ENCODE assay signal across 8 cellular contexts in the genomic region with DNA sequence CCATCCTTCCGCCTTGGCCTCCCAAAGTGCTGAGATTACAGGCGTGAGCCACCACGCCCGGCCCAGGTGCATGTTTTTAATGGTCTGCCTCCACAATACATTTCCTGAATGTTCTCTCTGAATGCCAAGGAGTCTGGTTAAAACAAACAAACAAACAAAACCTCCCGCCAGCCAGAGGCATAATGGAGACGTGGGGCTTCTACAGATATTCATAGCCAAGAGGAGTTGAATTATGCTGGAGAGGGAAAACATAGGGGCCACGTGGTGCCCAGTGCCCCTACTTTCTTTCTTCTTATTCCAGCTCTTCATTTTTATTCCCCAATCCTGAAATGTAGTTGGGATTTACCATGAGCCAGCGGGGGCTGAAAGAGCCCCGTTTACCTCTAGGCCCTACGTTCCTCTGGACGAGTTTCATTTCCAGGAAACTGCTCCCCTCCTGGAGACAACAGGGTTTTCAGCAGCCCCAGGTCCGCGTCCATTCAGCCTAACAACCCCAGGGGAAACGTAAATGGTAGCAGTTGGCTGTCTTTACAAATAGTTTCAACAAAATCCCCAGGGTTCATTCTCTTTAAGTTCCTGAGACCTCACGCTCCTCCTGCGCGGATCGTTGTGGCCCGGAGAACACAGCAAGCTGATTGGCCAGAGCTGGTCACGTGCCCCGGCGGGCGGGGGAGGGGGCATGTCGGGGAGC.
A peak's percentile ranks its signal among the peaks of the same experiment; 100 is the strongest.
DNase-seq lines count a peak whose midpoint lies in the region; ATAC-seq and TF ChIP-seq lines count a peak whose summit lies in the region.

No MANE protein-coding gene starts in this region.

- no peak overlapping the region for H3K27ac Mint-ChIP-seq in activated CD8-positive, alpha-beta memory T cell treated with anti-CD3 and anti-CD28 coated beads, Interleukin-2, amount 10 ng/mL, durations not matched to agents 7 days and 5 days
- no peak overlapping the region for H3K27ac Mint-ChIP-seq in activated CD8-positive, alpha-beta T cell treated with anti-CD3 and anti-CD28 coated beads for 36 hours

- H3K4me3 ChIP-seq in ovary = peak overlapping the region; percentile 34

- ATAC-seq in activated CD8-positive, alpha-beta memory T cell treated with anti-CD3 and anti-CD28 coated beads, Interleukin-2, amount 10 ng/mL, durations not matched to agents 7 days and 5 days = no peak
- no peak for ATAC-seq in activated CD8-positive, alpha-beta T cell treated with anti-CD3 and anti-CD28 coated beads for 36 hours
- ATAC-seq in Right ventricle myocardium inferior (peak; percentile 87), GM21576 (IDR thresholded peaks at IDR 0.05; ENCODE audit: unreplicated experiment) (no peak), HG03039 (IDR thresholded peaks at IDR 0.05; ENCODE audit: unreplicated experiment) (no peak), GM19397 (IDR thresholded peaks at IDR 0.05; ENCODE audit: unreplicated experiment) (no peak)

- H3K36me3 Mint-ChIP-seq in activated CD8-positive, alpha-beta memory T cell treated with anti-CD3 and anti-CD28 coated beads, Interleukin-2, amount 10 ng/mL, durations not matched to agents 7 days and 5 days = no peaks in the 10 kb centered on the region
- H3K36me3 Mint-ChIP-seq in activated CD8-positive, alpha-beta T cell treated with anti-CD3 and anti-CD28 coated beads for 36 hours (ENCODE audit: low read depth) = no peaks in the 10 kb centered on the region

- no peak for TF ChIP-seq EP300 in ovary (IDR thresholded peaks at IDR 0.05)

- no peaks in the 10 kb centered on the region for H3K9me3 Mint-ChIP-seq in activated CD8-positive, alpha-beta memory T cell treated with anti-CD3 and anti-CD28 coated beads, Interleukin-2, amount 10 ng/mL, durations not matched to agents 7 days and 5 days (ENCODE audit: low read depth)
- no peaks in the 10 kb centered on the region for H3K9me3 Mint-ChIP-seq in activated CD8-positive, alpha-beta T cell treated with anti-CD3 and anti-CD28 coated beads for 36 hours

- no peak for TF ChIP-seq CTCF in activated CD8-positive, alpha-beta T cell treated with anti-CD3 and anti-CD28 coated beads for 36 hours (IDR thresholded peaks at IDR 0.05)
- TF ChIP-seq CTCF in ovary (IDR thresholded peaks at IDR 0.05) = no peak

- peaks cover 12% of the 10 kb centered on the region for H3K27me3 Mint-ChIP-seq in activated CD8-positive, alpha-beta memory T cell treated with anti-CD3 and anti-CD28 coated beads, Interleukin-2, amount 10 ng/mL, durations not matched to agents 7 days and 5 days
- H3K27me3 Mint-ChIP-seq in activated CD8-positive, alpha-beta T cell treated with anti-CD3 and anti-CD28 coated beads for 36 hours = peaks cover 15% of the 10 kb centered on the region

- peaks cover 3% of the 10 kb centered on the region for H3K4me1 ChIP-seq in ovary (ENCODE audit: insufficient read depth)

- POLR2A ChIA-PET in activated CD8-positive, alpha-beta T cell treated with anti-CD3 and anti-CD28 coated beads for 36 hours (lab: Charles Lee) = no interaction called here

- no peaks in the 10 kb centered on the region for H3K9me3 ChIP-seq in ovary

- H3K4me3 Mint-ChIP-seq in activated CD8-positive, alpha-beta memory T cell treated with anti-CD3 and anti-CD28 coated beads, Interleukin-2, amount 10 ng/mL, durations not matched to agents 7 days and 5 days = peak overlapping the region; percentile 23
- H3K4me3 Mint-ChIP-seq in activated CD8-positive, alpha-beta T cell treated with anti-CD3 and anti-CD28 coated beads for 36 hours = peak overlapping the region; percentile 18

- CTCF ChIA-PET in activated CD8-positive, alpha-beta memory T cell treated with anti-CD3 and anti-CD28 coated beads, Interleukin-2, amount 10 ng/mL, durations not matched to agents 7 days and 5 days (lab: Charles Lee) = no interaction called here
- CTCF ChIA-PET in activated CD8-positive, alpha-beta T cell treated with anti-CD3 and anti-CD28 coated beads for 36 hours (lab: Charles Lee) = no interaction called here

- intact Hi-C loops in activated CD8-positive, alpha-beta T cell treated with anti-CD3 and anti-CD28 coated beads for 36 hours (cut with micrococcal nuclease) = no loop called here
- intact Hi-C loops in Right ventricle myocardium inferior (cut with DNase I) = no loop called here
- intact Hi-C loops in ovary (cut with DNase I) = no loop called here

- no peak for DNase-seq in activated CD8-positive, alpha-beta memory T cell treated with anti-CD3 and anti-CD28 coated beads, Interleukin-2, amount 10 ng/mL, durations not matched to agents 7 days and 5 days
- DNase-seq in activated CD8-positive, alpha-beta memory T cell treated with anti-CD3 and anti-CD28 coated beads for 24 hours = no peak
- DNase-seq in activated CD8-positive, alpha-beta T cell treated with anti-CD3 and anti-CD28 coated beads for 36 hours = peak; percentile 15
- DNase-seq in Right ventricle myocardium inferior (ENCODE audit: missing footprints) (peak; percentile 86), ovary (peak; percentile 43 to 79 (median 70))

- H3K27ac ChIP-seq in ovary = no peak overlapping the region

- no peaks in the 10 kb centered on the region for H3K27me3 ChIP-seq in ovary

- TF ChIP-seq POLR2A in ovary (IDR thresholded peaks at IDR 0.05) = no peak

- no peaks in the 10 kb centered on the region for H3K36me3 ChIP-seq in ovary

- 20 to 57% (median 24%) methylated on average over 24 of the region's 24 CpGs for WGBS in ovary, 3 donors

- no peaks in the 10 kb centered on the region for H3K4me1 Mint-ChIP-seq in activated CD8-positive, alpha-beta memory T cell treated with anti-CD3 and anti-CD28 coated beads, Interleukin-2, amount 10 ng/mL, durations not matched to agents 7 days and 5 days
- H3K4me1 Mint-ChIP-seq in activated CD8-positive, alpha-beta T cell treated with anti-CD3 and anti-CD28 coated beads for 36 hours (ENCODE audit: low read depth) = no peaks in the 10 kb centered on the region

Comparison
In these comparisons a context has a peak if more than half of its experiments do, and no peak if none do; other contexts are left out.
1. DNase-seq: peak in activated CD8-positive, alpha-beta T cell treated with anti-CD3 and anti-CD28 coated beads for 36 hours (single experiment), Right ventricle myocardium inferior (single experiment) and ovary (5 of 5); none in activated CD8-positive, alpha-beta memory T cell treated with anti-CD3 and anti-CD28 coated beads, Interleukin-2, amount 10 ng/mL, durations not matched to agents 7 days and 5 days (single experiment) and activated CD8-positive, alpha-beta memory T cell treated with anti-CD3 and anti-CD28 coated beads for 24 hours (single experiment).